In genomic region chr19:24033308-24033961, GRCh38 we compare ENCODE assay signal across 8 cellular contexts. TPM values are rescaled to one million over a fixed set of nuclear protein-coding genes. Genes with fewer than 3 reads are reported as not detected.
DNase-seq lines count a peak whose midpoint lies in the region; ATAC-seq and TF ChIP-seq lines count a peak whose summit lies in the region.

No MANE protein-coding gene starts in this region.

- peak overlapping the region; percentile 95 for H2AFZ ChIP-seq in IMR-90 (replicated peaks; ENCODE audit: low read length, poor library complexity)

- peak overlapping the region; percentile 85 for H3K4me2 ChIP-seq in IMR-90 (ENCODE audit: low read depth, low read length)

- H4K20me1 ChIP-seq in IMR-90 (ENCODE audit: insufficient read depth, low read length): 0 out of 2 replicates have a peak, but pooled peaks cover 3% of the 10 kb centered on the region

- H3K9me1 ChIP-seq in IMR-90 (ENCODE audit: insufficient read depth, low read length): 0 out of 2 replicates have a peak, but pooled peaks cover 4% of the 10 kb centered on the region

- peak overlapping the region; percentile 82 for H4K91ac ChIP-seq in IMR-90 (ENCODE audit: insufficient read depth, low read depth, low read length)

- TF ChIP-seq POLR2A in IMR-90 (IDR thresholded peaks at IDR 0.05; ENCODE audit: low read depth, low read length): peak; percentile 86

- H4K5ac ChIP-seq in IMR-90 (ENCODE audit: low read depth, low read length): peak overlapping the region; percentile 88

- H3K27me3 ChIP-seq in IMR-90 (ENCODE audit: control insufficient read depth, insufficient read depth, low read length): no peaks in the 10 kb centered on the region

- peak overlapping the region; percentile 86 for H3K56ac ChIP-seq in IMR-90 (ENCODE audit: extremely low read depth, insufficient read depth, low read length)

- 0 out of 2 replicates have a peak, but pooled peaks have one; percentile 18 for TF ChIP-seq CTCF in IMR-90 (conservative IDR thresholded peaks at IDR 0.05; ENCODE audit: low read depth, low read length)
- TF ChIP-seq CTCF in fibroblast of pulmonary artery (IDR thresholded peaks at IDR 0.05; ENCODE audit: low read length, missing control alignments): no peak

- dilution Hi-C loops in IMR-90 (cut with HindIII; ENCODE audit: low sequenced_read_pairs, unreplicated experiment): no loop called here

- H3K4me1 ChIP-seq in IMR-90 (ENCODE audit: control insufficient read depth, insufficient read depth, low read length): no peaks in the 10 kb centered on the region

- no peaks in the 10 kb centered on the region for H3K27me3 Mint-ChIP-seq in activated T-helper 2 cell treated with anti-CD3 and anti-CD28 coated beads, Interferon-gamma antibody, Interleukin-2, Interleukin-4, amounts not matched to agents 10 μg/mL and 5 μg/mL and 100 μg/mL, durations not matched to agents 14 hours and 24 hours and 36 hours (ENCODE audit: low read depth)
- no peaks in the 10 kb centered on the region for H3K27me3 Mint-ChIP-seq in natural killer cell treated with Interleukin-12 subunit alpha and Interleukin-12 subunit beta and Interleukin-15 and Interleukin-18, amount 100 ng/mL, for 72 hours

- peak overlapping the region; percentile 96 for H3K9ac ChIP-seq in IMR-90 (ENCODE audit: low read depth, low read length)

- H2AK5ac ChIP-seq in IMR-90 (ENCODE audit: low read depth, low read length): peak overlapping the region; percentile 40; the same call in 1 of the 2 replicates

- H3K18ac ChIP-seq in IMR-90 (ENCODE audit: low read depth, low read length): peak overlapping the region; percentile 81

- H3K9me3 Mint-ChIP-seq in activated T-helper 2 cell treated with anti-CD3 and anti-CD28 coated beads, Interferon-gamma antibody, Interleukin-2, Interleukin-4, amounts not matched to agents 10 μg/mL and 5 μg/mL and 100 μg/mL, durations not matched to agents 14 hours and 24 hours and 36 hours: peaks cover 3% of the 10 kb centered on the region
- no peaks in the 10 kb centered on the region for H3K9me3 Mint-ChIP-seq in natural killer cell treated with Interleukin-12 subunit alpha and Interleukin-12 subunit beta and Interleukin-15 and Interleukin-18, amount 100 ng/mL, for 72 hours

- in situ Hi-C loops in IMR-90 (cut with MboI; ENCODE audit: low sequenced_read_pairs): loop anchor here (25.0 kb wide), 1 partner anchor 771 kb away; the partner anchor contains the start of gene ZNF724

- peak overlapping the region; percentile 85 for H3K14ac ChIP-seq in IMR-90 (replicated peaks; ENCODE audit: low read depth, low read length)

- peak overlapping the region; percentile 96 for H3K27ac ChIP-seq in IMR-90 (ENCODE audit: insufficient read depth, low read length)

- peaks cover 20% of the 10 kb centered on the region for H3K4me1 Mint-ChIP-seq in activated T-helper 2 cell treated with anti-CD3 and anti-CD28 coated beads, Interferon-gamma antibody, Interleukin-2, Interleukin-4, amounts not matched to agents 10 μg/mL and 5 μg/mL and 100 μg/mL, durations not matched to agents 14 hours and 24 hours and 36 hours (ENCODE audit: low read depth)
- peaks cover 23 to 29% of the 10 kb centered on the region in 2 donors for H3K4me1 Mint-ChIP-seq in natural killer cell treated with Interleukin-12 subunit alpha and Interleukin-12 subunit beta and Interleukin-15 and Interleukin-18, amount 100 ng/mL, for 72 hours (ENCODE audit: low read depth in 2 of 2)

- peaks cover 13% of the 10 kb centered on the region for H3K36me3 ChIP-seq in IMR-90 (ENCODE audit: control insufficient read depth, insufficient read depth, low read length)

- intact Hi-C loops in IMR-90 (cut with micrococcal nuclease): loop anchor here (5.0 to 10.0 kb wide), 3 partner anchors 116 to 279 kb away; partner anchors contain the start of gene ZNF681
- intact Hi-C loops in activated T-helper 2 cell treated with anti-CD3 and anti-CD28 coated beads, Interferon-gamma antibody, Interleukin-2, Interleukin-4, amounts not matched to agents 10 μg/mL and 5 μg/mL and 100 μg/mL, durations not matched to agents 14 hours and 24 hours and 36 hours (cut with micrococcal nuclease): loop anchor here (1.0 to 2.0 kb wide), 4 partner anchors 21 to 759 kb away; partner anchors contain the start of genes ZNF254 and ZNF726

- peak overlapping the region; percentile 87 for H3K23ac ChIP-seq in IMR-90 (ENCODE audit: low read depth, low read length)

- no peak overlapping the region for H2BK20ac ChIP-seq in IMR-90 (ENCODE audit: low read depth, low read length)

- peaks cover 37% of the 10 kb centered on the region for H3K36me3 Mint-ChIP-seq in activated T-helper 2 cell treated with anti-CD3 and anti-CD28 coated beads, Interferon-gamma antibody, Interleukin-2, Interleukin-4, amounts not matched to agents 10 μg/mL and 5 μg/mL and 100 μg/mL, durations not matched to agents 14 hours and 24 hours and 36 hours (ENCODE audit: low read depth)
- no peaks in the 10 kb centered on the region for H3K36me3 Mint-ChIP-seq in natural killer cell treated with Interleukin-12 subunit alpha and Interleukin-12 subunit beta and Interleukin-15 and Interleukin-18, amount 100 ng/mL, for 72 hours

- peak overlapping the region; percentile 100 for H3K4me3 Mint-ChIP-seq in activated T-helper 2 cell treated with anti-CD3 and anti-CD28 coated beads, Interferon-gamma antibody, Interleukin-2, Interleukin-4, amounts not matched to agents 10 μg/mL and 5 μg/mL and 100 μg/mL, durations not matched to agents 14 hours and 24 hours and 36 hours (ENCODE audit: low read depth)
- H3K4me3 Mint-ChIP-seq in natural killer cell treated with Interleukin-12 subunit alpha and Interleukin-12 subunit beta and Interleukin-15 and Interleukin-18, amount 100 ng/mL, for 72 hours: peak overlapping the region; percentile 96

- no peak overlapping the region; the same call in 2 of the 3 replicates for H2BK15ac ChIP-seq in IMR-90 (ENCODE audit: low read depth, low read length)

- WGBS in IMR-90 (ENCODE audit: extremely low coverage in 2 of 2, insufficient read length in 1 of 2), 2 experiments: 0% methylated on average over 17 of the region's 40 CpGs; no CpG with 5 or more reads in 1 of the 2 experiments

- H2BK5ac ChIP-seq in IMR-90 (ENCODE audit: low read depth, low read length, poor library complexity, severe bottlenecking): peak overlapping the region; percentile 75

- H3K4me3 ChIP-seq in IMR-90 (ENCODE audit: insufficient read depth, low read depth, low read length): peak overlapping the region; percentile 97
- H3K4me3 ChIP-seq in fibroblast of pulmonary artery (replicated peaks; ENCODE audit: low read depth, low read length): peak overlapping the region; percentile 89

- peak; percentile 94 for ATAC-seq in GM21529 (IDR thresholded peaks at IDR 0.05; ENCODE audit: unreplicated experiment)
- peak; percentile 96 for ATAC-seq in IMR-90 (ENCODE audit: low read depth)
- ATAC-seq in natural killer cell treated with Interleukin-12 subunit alpha and Interleukin-12 subunit beta and Interleukin-15 and Interleukin-18, amount 100 ng/mL, for 72 hours: peak; percentile 98 to 99

- TF ChIP-seq RAD21 in IMR-90 (IDR thresholded peaks at IDR 0.05; ENCODE audit: low read length): peak; percentile 10; the same call in 1 of the 2 replicates

- CTCF ChIA-PET in IMR-90 (lab: Yijun Ruan, JAX): interaction anchor here (1.2 to 1.4 kb wide), 2 partner anchors 15 to 963 kb away, joined by 3 to 5 read pairs; no protein-coding TSS in a partner anchor

- H3K27ac Mint-ChIP-seq in activated T-helper 2 cell treated with anti-CD3 and anti-CD28 coated beads, Interferon-gamma antibody, Interleukin-2, Interleukin-4, amounts not matched to agents 10 μg/mL and 5 μg/mL and 100 μg/mL, durations not matched to agents 14 hours and 24 hours and 36 hours: peak overlapping the region; percentile 98
- H3K27ac Mint-ChIP-seq in natural killer cell treated with Interleukin-12 subunit alpha and Interleukin-12 subunit beta and Interleukin-15 and Interleukin-18, amount 100 ng/mL, for 72 hours: peak overlapping the region; percentile 87 to 95

- POLR2A ChIA-PET in IMR-90 (lab: Charles Lee; ENCODE audit: unreplicated experiment): interaction anchor here (0.6 kb wide), 3 partner anchors 18 to 499 kb away, joined by 3 read pairs; no protein-coding TSS in a partner anchor

- H4K8ac ChIP-seq in IMR-90 (ENCODE audit: low read depth in 2 of 2, low read length in 2 of 2): peak overlapping the region; percentile 63 to 93

- H2AK9ac ChIP-seq in IMR-90 (replicated peaks; ENCODE audit: low read depth, low read length, poor library complexity): peak overlapping the region; percentile 81

- peak; percentile 87 for DNase-seq in DMS153 treated with DMSO at 0.1 percent for 48 hours (lab: John Stamatoyannopoulos, UW; ENCODE audit: unreplicated experiment)
- peak; percentile 91 for DNase-seq in IMR-90
- DNase-seq in RKO (ENCODE audit: low spot score): peak; percentile 93
- DNase-seq in activated T-helper 2 cell treated with anti-CD3 and anti-CD28 coated beads, Interferon-gamma antibody, Interleukin-2, Interleukin-4, amounts not matched to agents 10 μg/mL and 5 μg/mL and 100 μg/mL, durations not matched to agents 14 hours and 24 hours and 36 hours (ENCODE audit: low spot score): peak; percentile 79
- DNase-seq in fibroblast of pulmonary artery (ENCODE audit: low read depth): peak; percentile 93
- peak; percentile 88 for DNase-seq in natural killer cell treated with Interleukin-12 subunit alpha and Interleukin-12 subunit beta and Interleukin-15 and Interleukin-18, amount 100 ng/mL, for 72 hours (ENCODE audit: low spot score)
- peak; percentile 88 for DNase-seq in stimulated activated naive CD4-positive, alpha-beta T cell treated with Interleukin-2 at 50 U/mL for 16 hours (lab: John Stamatoyannopoulos, UW)

- 0 out of 2 replicates have a peak overlapping the region, but pooled peaks have one; percentile 55 for H2BK120ac ChIP-seq in IMR-90 (ENCODE audit: low read depth, low read length)

- no TSS peak for BruUV-seq in IMR-90 (replicated peaks; lab: Mats Ljungman, UMichigan)

- H3K9me3 ChIP-seq in IMR-90 (ENCODE audit: control insufficient read depth, insufficient read depth, low read length): no peaks in the 10 kb centered on the region

- peaks cover 10% of the 10 kb centered on the region in 2 experiments; a peak in 3 of 4 replicates for H3K79me1 ChIP-seq in IMR-90 (ENCODE audit: low read depth in 1 of 2, low read length in 2 of 2)

- H3K4ac ChIP-seq in IMR-90 (ENCODE audit: low read depth, low read length): peak overlapping the region; percentile 82

TF ChIP-seq in IMR-90, 13 proteins besides CTCF, POLR2A, EP300 and RAD21:
- no peak for TF ChIP-seq NFE2L2 (IDR thresholded peaks at IDR 0.05; ENCODE audit: low read depth, low read length)
- TF ChIP-seq MAZ (IDR thresholded peaks at IDR 0.05; ENCODE audit: borderline replicate concordance, low read depth, low read length): peak; percentile 85; the same call in 1 of the 2 replicates

RNA-seq across cellular contexts. Expression of gene ZNF254, which starts 53.6 kb away (rescaled TPM):
- 8.8 and 15.0 TPM in 2 replicates for total RNA-seq in IMR-90 (2012; rRNA removed)
- 2.7 and 4.4 TPM in 2 replicates for polyA plus RNA-seq in IMR-90 (2012; rRNA removed)
- polyA plus RNA-seq in IMR-90 (2012; cell fraction: cytosol; rRNA removed): 1.3 and 3.0 TPM in 2 replicates
- polyA plus RNA-seq in IMR-90 (2012; cell fraction: nucleus; rRNA removed; ENCODE audit: low replicate concordance): 3.4 and 6.9 TPM in 2 replicates
- 8.7 and 11.5 TPM in 2 replicates for total RNA-seq in activated T-helper 2 cell treated with anti-CD3 and anti-CD28 coated beads, Interferon-gamma antibody, Interleukin-2, Interleukin-4, amounts not matched to agents 10 μg/mL and 5 μg/mL and 100 μg/mL, durations not matched to agents 14 hours and 24 hours and 36 hours
- total RNA-seq in natural killer cell treated with Interleukin-12 subunit alpha and Interleukin-12 subunit beta and Interleukin-15 and Interleukin-18, amount 100 ng/mL, for 72 hours: 10 to 100 TPM; 10.5 to 13.4 TPM

Comparison
In these comparisons a context has a peak if more than half of its experiments do, and no peak if none do; other contexts are left out.
1. Peak in every context shown above with its lines: DNase-seq, ATAC-seq, H3K4me3 ChIP-seq and H3K27ac ChIP-seq.